Comparison of ENCODE assay signal across 32 cellular contexts in genomic region chr6:112365952-112366351, GRCh38. TPM values are rescaled to one million over a fixed set of nuclear protein-coding genes. Genes with fewer than 3 reads are reported as not detected.
"Had no signal": no experiment of that assay in that cellular context is flagged by ENCODE, and none has a peak within 500 bp of the region (broad histone marks: within the 10 kb centered on the region; RNA-seq: fewer than 3 reads in every experiment).

No MANE protein-coding gene starts in this region.

- H3K9me3 ChIP-seq: pancreas, prostate gland, right atrium auricular region, suprapubic skin, testis, tibial artery, transverse colon, upper lobe of left lung, vagina had no signal

- H3K4me3 Mint-ChIP-seq: naive thymus-derived CD8-positive, alpha-beta T cell; natural killer cell treated with Interleukin-12 subunit alpha and Interleukin-12 subunit beta and Interleukin-15 and Interleukin-18, amount 100 ng/mL, for 72 hours; nephron progenitor cell; neural crest cell; stimulated activated memory B cell treated with anti-CD40 and anti-IgM and Interleukin-4, amounts not matched to agents 10 μg/mL and 1 μg/mL and 100 μg/mL, for 72 hours; stimulated activated naive CD8-positive, alpha-beta T cell treated with anti-CD3 and anti-CD28 coated beads, Interleukin-15, amount 100 ng/mL, for 72 hours had no signal

- H3K4me3 ChIP-seq: pancreas, prostate gland, right atrium auricular region, skin epidermis, smooth muscle cell, spleen, suprapubic skin, tibial artery, transverse colon, upper lobe of left lung, vagina had no signal

- H3K27me3 ChIP-seq: pancreas, testis, transverse colon, vagina had no signal

- H3K4me1 Mint-ChIP-seq: naive thymus-derived CD8-positive, alpha-beta T cell; stimulated activated memory B cell treated with anti-CD40 and anti-IgM and Interleukin-4, amounts not matched to agents 10 μg/mL and 1 μg/mL and 100 μg/mL, for 72 hours; stimulated activated naive CD8-positive, alpha-beta T cell treated with anti-CD3 and anti-CD28 coated beads, Interleukin-15, amount 100 ng/mL, for 72 hours had no signal

- H3K27ac ChIP-seq: pancreas, prostate gland, right atrium auricular region, skin epidermis, spleen, suprapubic skin, testis, tibial artery, transverse colon, upper lobe of left lung, vagina had no signal

- H3K27ac Mint-ChIP-seq: naive thymus-derived CD8-positive, alpha-beta T cell; natural killer cell treated with Interleukin-12 subunit alpha and Interleukin-12 subunit beta and Interleukin-15 and Interleukin-18, amount 100 ng/mL, for 72 hours; nephron progenitor cell; stimulated activated memory B cell treated with anti-CD40 and anti-IgM and Interleukin-4, amounts not matched to agents 10 μg/mL and 1 μg/mL and 100 μg/mL, for 72 hours; stimulated activated naive CD8-positive, alpha-beta T cell treated with anti-CD3 and anti-CD28 coated beads, Interleukin-15, amount 100 ng/mL, for 72 hours had no signal

- H3K36me3 ChIP-seq: pancreas, prostate gland, right atrium auricular region, spleen, suprapubic skin, tibial artery, transverse colon, upper lobe of left lung, vagina had no signal

- H3K9me3 Mint-ChIP-seq: natural killer cell treated with Interleukin-12 subunit alpha and Interleukin-12 subunit beta and Interleukin-15 and Interleukin-18, amount 100 ng/mL, for 72 hours; stimulated activated memory B cell treated with anti-CD40 and anti-IgM and Interleukin-4, amounts not matched to agents 10 μg/mL and 1 μg/mL and 100 μg/mL, for 72 hours; stimulated activated naive CD8-positive, alpha-beta T cell treated with anti-CD3 and anti-CD28 coated beads, Interleukin-15, amount 100 ng/mL, for 72 hours had no signal

- FAIRE-seq: pancreas, urothelium cell line had no signal

- DNase-seq: naive thymus-derived CD8-positive, alpha-beta T cell; nephron progenitor cell; retina; stimulated activated CD4-positive, alpha-beta T cell treated with anti-CD3 and anti-CD28 coated beads, Interleukin-12 subunit alpha, Interleukin-12 subunit beta, amount 100 ng/mL, for 4 hours; stimulated activated CD4-positive, alpha-beta T cell treated with anti-CD3 and anti-CD28 coated beads, Interleukin-1b, Interleukin-23, amount 100 ng/mL, for 48 hours; stimulated activated CD4-positive, alpha-beta T cell treated with anti-CD3 and anti-CD28 coated beads, Interleukin-4, amount 100 ng/mL, for 1 hour; stimulated activated CD4-positive, alpha-beta T cell treated with anti-CD3 and anti-CD28 coated beads, Interleukin-4, amount 100 ng/mL, for 4 hours; stimulated activated CD8-positive, alpha-beta memory T cell treated with anti-CD3 and anti-CD28 coated beads, Interleukin-4, amount 100 ng/mL, for 48 hours; stimulated activated naive CD4-positive, alpha-beta T cell; stimulated activated naive CD8-positive, alpha-beta T cell treated with anti-CD3 and anti-CD28 coated beads, Interleukin-15, amount 100 ng/mL, for 72 hours; stimulated activated naive CD8-positive, alpha-beta T cell treated with anti-CD3 and anti-CD28 coated beads, Interleukin-15, Interleukin-2, amounts not matched to agents 100 U/mL and 50 U/mL, for 24 hours; substantia nigra; testis; tibial artery; transverse colon had no signal

- H3K4me2 ChIP-seq: smooth muscle cell had no signal

- H3K4me1 ChIP-seq: pancreas, prostate gland, right atrium auricular region, spleen, suprapubic skin, testis, tibial artery, transverse colon, upper lobe of left lung, vagina had no signal

- ATAC-seq: naive thymus-derived CD8-positive, alpha-beta T cell; stimulated activated naive CD8-positive, alpha-beta T cell treated with anti-CD3 and anti-CD28 coated beads, Interleukin-15, Interleukin-2, amounts not matched to agents 100 U/mL and 50 U/mL, for 24 hours had no signal

- H3K36me3 Mint-ChIP-seq: naive thymus-derived CD8-positive, alpha-beta T cell; natural killer cell treated with Interleukin-12 subunit alpha and Interleukin-12 subunit beta and Interleukin-15 and Interleukin-18, amount 100 ng/mL, for 72 hours; stimulated activated memory B cell treated with anti-CD40 and anti-IgM and Interleukin-4, amounts not matched to agents 10 μg/mL and 1 μg/mL and 100 μg/mL, for 72 hours had no signal

RNA-seq across cellular contexts. Expression of gene RFPL4B, which starts 18.8 kb away (rescaled TPM):
- total RNA-seq: naive thymus-derived CD8-positive, alpha-beta T cell; natural killer cell treated with Interleukin-12 subunit alpha and Interleukin-12 subunit beta and Interleukin-15 and Interleukin-18, amount 100 ng/mL, for 72 hours; neural crest cell; osteocyte; pancreas; posterior vena cava; right atrium auricular region; sciatic nerve; smooth muscle cell; spleen; suprapubic skin; transverse colon; ureter; vagina had no signal
- polyA plus RNA-seq: naive thymus-derived CD8-positive, alpha-beta T cell; pancreas; smooth muscle cell; spleen had no signal
